In genomic region chr13:106515635-106516254, GRCh38 we compare ENCODE assay signal across 1 cellular context.
TF ChIP-seq lines count a peak whose summit lies in the region.

No MANE protein-coding gene starts in this region.

TF ChIP-seq in IMR-90, 13 proteins besides CTCF, POLR2A, EP300 and RAD21 (continued from another document):
- TF ChIP-seq CHD1 (IDR thresholded peaks at IDR 0.05; ENCODE audit: low read depth, low read length) = no peak
